Comparison of ENCODE assay signal across 24 cellular contexts in genomic region chr14:89600950-89601826, GRCh38.
A peak's percentile ranks its signal among the peaks of the same experiment; 100 is the strongest.
DNase-seq lines count a peak whose midpoint lies in the region; ATAC-seq, FAIRE-seq and TF ChIP-seq lines count a peak whose summit lies in the region.
"Had no signal": no experiment of that assay in that cellular context is flagged by ENCODE, and none has a peak within 500 bp of the region (broad histone marks: within the 10 kb centered on the region; RNA-seq: fewer than 3 reads in every experiment).

No MANE protein-coding gene starts in this region.

- no peak overlapping the region for H2BK15ac ChIP-seq in IMR-90 (ENCODE audit: low read depth, low read length)

- POLR2A ChIA-PET in IMR-90 (lab: Charles Lee; ENCODE audit: unreplicated experiment) (no interaction called here), endothelial cell of umbilical vein (lab: Charles Lee) (no interaction called here)

- H3K9me1 ChIP-seq in IMR-90 (ENCODE audit: insufficient read depth, low read length) = no peaks in the 10 kb centered on the region
- H3K9me1 ChIP-seq in endothelial cell of umbilical vein (replicated peaks; ENCODE audit: control insufficient read depth, extremely low read depth, insufficient read depth, low read length) = no peaks in the 10 kb centered on the region

- intact Hi-C loops in IMR-90 (cut with micrococcal nuclease) (no loop called here), endothelial cell of umbilical vein (cut with micrococcal nuclease) (no loop called here), prostate gland (cut with DNase I) (no loop called here)

- TF ChIP-seq CTCF in IMR-90 (conservative IDR thresholded peaks at IDR 0.05; ENCODE audit: low read depth, low read length) (no peak), endothelial cell of umbilical vein (IDR thresholded peaks at IDR 0.05; ENCODE audit: extremely low read depth in 1 of 2, insufficient read depth in 1 of 2, low read depth in 1 of 2, low read length in 2 of 2) (no peak), neutrophil (IDR thresholded peaks at IDR 0.05) (no peak), prostate gland (IDR thresholded peaks at IDR 0.05) (no peak)

- CTCF ChIA-PET in IMR-90 (lab: Yijun Ruan, JAX) = no interaction called here
- CTCF ChIA-PET in endothelial cell of umbilical vein (lab: Charles Lee) = no interaction called here

- H3K4me1 ChIP-seq in IMR-90 (ENCODE audit: control insufficient read depth, insufficient read depth, low read length) = no peaks in the 10 kb centered on the region; the same call in 1 of the 2 replicates
- H3K4me1 ChIP-seq in endothelial cell of umbilical vein (ENCODE audit: control insufficient read depth, extremely low read depth, insufficient read depth, low read length) = no peaks in the 10 kb centered on the region
- H3K4me1 ChIP-seq in neutrophil (ENCODE audit: control insufficient read depth in 1 of 2, insufficient read depth in 1 of 2, low read depth in 1 of 2, low read length in 1 of 2) = peaks cover 13 to 15% of the 10 kb centered on the region in 2 experiments
- no peaks in the 10 kb centered on the region for H3K4me1 ChIP-seq in prostate gland (replicated peaks)
- H3K4me1 ChIP-seq: Peyer's patch had no signal

- H3K14ac ChIP-seq in IMR-90 (replicated peaks; ENCODE audit: low read depth, low read length) = no peak overlapping the region

- H3K4me2 ChIP-seq in IMR-90 (ENCODE audit: low read depth, low read length) (no peak overlapping the region), endothelial cell of umbilical vein (ENCODE audit: insufficient read depth, low read length) (no peak overlapping the region)

- H4K20me1 ChIP-seq in IMR-90 (ENCODE audit: insufficient read depth, low read length) (no peaks in the 10 kb centered on the region), endothelial cell of umbilical vein (replicated peaks; ENCODE audit: control insufficient read depth, extremely low read depth, insufficient read depth, low read length) (no peaks in the 10 kb centered on the region)

- H3K79me2 ChIP-seq in endothelial cell of umbilical vein (ENCODE audit: control insufficient read depth, insufficient read depth, low read length) = peaks cover 2% of the 10 kb centered on the region

- H3K4me3 ChIP-seq in IMR-90 (ENCODE audit: insufficient read depth, low read depth, low read length) = no peak overlapping the region
- H3K4me3 ChIP-seq in endothelial cell of umbilical vein (replicated peaks in 1 of 3; ENCODE audit: insufficient read depth in 1 of 3, low read depth in 1 of 3, low read length in 3 of 3) = no peak overlapping the region
- H3K4me3 ChIP-seq in neutrophil (ENCODE audit: low read depth in 1 of 2, low read length in 1 of 2) = no peak overlapping the region
- H3K4me3 ChIP-seq in prostate gland = no peak overlapping the region
- H3K4me3 ChIP-seq: Peyer's patch, psoas muscle, stomach had no signal

- no peak overlapping the region for H3K4ac ChIP-seq in IMR-90 (ENCODE audit: low read depth, low read length)

- no peak overlapping the region for H4K5ac ChIP-seq in IMR-90 (ENCODE audit: low read depth, low read length)

- no peak overlapping the region for H4K91ac ChIP-seq in IMR-90 (ENCODE audit: insufficient read depth, low read depth, low read length)

- no peak for TF ChIP-seq POLR2A in IMR-90 (IDR thresholded peaks at IDR 0.05; ENCODE audit: low read depth, low read length)
- TF ChIP-seq POLR2A in endothelial cell of umbilical vein (IDR thresholded peaks at IDR 0.05; ENCODE audit: low read depth, low read length) = no peak
- no peak for TF ChIP-seq POLR2A in prostate gland (IDR thresholded peaks at IDR 0.05)

- BruUV-seq in IMR-90 (replicated peaks; lab: Mats Ljungman, UMichigan) (no TSS peak), endothelial cell of umbilical vein (replicated peaks; lab: Mats Ljungman, UMichigan) (no TSS peak)

- H3K18ac ChIP-seq in IMR-90 (ENCODE audit: low read depth, low read length) = no peak overlapping the region; the same call in 1 of the 2 replicates

- H3K36me3 ChIP-seq in IMR-90 (ENCODE audit: control insufficient read depth, insufficient read depth, low read length) = 0 out of 2 replicates have a peak, but pooled peaks cover 1% of the 10 kb centered on the region
- no peaks in the 10 kb centered on the region for H3K36me3 ChIP-seq in endothelial cell of umbilical vein (ENCODE audit: control insufficient read depth in 2 of 2, extremely low read depth in 1 of 2, insufficient read depth in 2 of 2, low read length in 2 of 2)
- H3K36me3 ChIP-seq in neutrophil = no peaks in the 10 kb centered on the region
- H3K36me3 ChIP-seq in prostate gland = no peaks in the 10 kb centered on the region
- H3K36me3 ChIP-seq: BE2C, Peyer's patch, stomach had no signal

- no peak overlapping the region for H2BK120ac ChIP-seq in IMR-90 (ENCODE audit: low read depth, low read length)

- H3K27me3 ChIP-seq in IMR-90 (ENCODE audit: control insufficient read depth, insufficient read depth, low read length) (no peaks in the 10 kb centered on the region), endothelial cell of umbilical vein (ENCODE audit: control insufficient read depth in 2 of 2, insufficient read depth in 2 of 2, low read length in 2 of 2) (no peaks in the 10 kb centered on the region), neutrophil (no peaks in the 10 kb centered on the region), prostate gland (replicated peaks; ENCODE audit: insufficient read depth) (no peaks in the 10 kb centered on the region)
- H3K27me3 ChIP-seq: BE2C, Peyer's patch, stomach had no signal

- FAIRE-seq in endothelial cell of umbilical vein (lab: Jason Lieb, UNC) = peak; percentile 15
- FAIRE-seq: D721Med, small intestine had no signal

- H3K27ac ChIP-seq in IMR-90 (ENCODE audit: insufficient read depth, low read length) (no peak overlapping the region), endothelial cell of umbilical vein (ENCODE audit: insufficient read depth, low read depth, low read length) (no peak overlapping the region), neutrophil (peak overlapping the region; percentile 40), prostate gland (no peak overlapping the region)
- H3K27ac ChIP-seq: Peyer's patch, psoas muscle, stomach had no signal

- peak; percentile 84 for DNase-seq in EL
- DNase-seq in IMR-90 = no peak
- DNase-seq in endothelial cell of umbilical vein (ENCODE audit: low read depth, low spot score) = peak; percentile 27
- DNase-seq in inferior parietal cortex (ENCODE audit: extremely low spot score) = no peak
- DNase-seq in NCI-H524 treated with DMSO at 0.1 percent for 48 hours (lab: John Stamatoyannopoulos, UW) = no peak
- DNase-seq in T1000 (lab: John Stamatoyannopoulos, UW) = no peak
- no peak for DNase-seq in prostate gland (ENCODE audit: low spot score)
- DNase-seq: activated CD4-positive, alpha-beta T cell treated with anti-CD3 and anti-CD28 coated beads for 48 hours; activated naive CD8-positive, alpha-beta T cell treated with anti-CD3 and anti-CD28 coated beads, Interleukin-2, amount 50 U/mL, for 24 hours; BE2C; central memory CD4-positive, alpha-beta T cell; effector memory CD4-positive, alpha-beta T cell; GDM1; head of caudate nucleus; NCI-H1694; NCI-H2227 treated with DMSO at 0.1 percent for 48 hours; NK-92 treated with Interleukin-12 subunit alpha and Interleukin-12 subunit beta, amount 100 ng/mL, for 24 hours; Peyer's patch; psoas muscle; small intestine; stimulated activated CD4-positive, alpha-beta T cell treated with anti-CD3 and anti-CD28 coated beads, Interleukin-4, amount 100 ng/mL, for 1 hour; stomach had no signal

- H3K9me3 ChIP-seq in IMR-90 (ENCODE audit: control insufficient read depth, insufficient read depth, low read length) = peaks cover 15% of the 10 kb centered on the region
- H3K9me3 ChIP-seq in endothelial cell of umbilical vein (replicated peaks; ENCODE audit: control insufficient read depth, insufficient read depth, low read length) = no peaks in the 10 kb centered on the region
- peaks cover 3% of the 10 kb centered on the region for H3K9me3 ChIP-seq in neutrophil
- no peaks in the 10 kb centered on the region for H3K9me3 ChIP-seq in prostate gland
- H3K9me3 ChIP-seq: BE2C had no signal

- H3K56ac ChIP-seq in IMR-90 (ENCODE audit: extremely low read depth, insufficient read depth, low read length) = no peak overlapping the region

- in situ Hi-C loops in IMR-90 (cut with MboI; ENCODE audit: low sequenced_read_pairs) = no loop called here

- no peak overlapping the region for H4K8ac ChIP-seq in IMR-90 (ENCODE audit: low read depth in 2 of 2, low read length in 2 of 2)

- no peak overlapping the region for H2BK20ac ChIP-seq in IMR-90 (ENCODE audit: low read depth, low read length)

- no peak overlapping the region for H2AK5ac ChIP-seq in IMR-90 (ENCODE audit: low read depth, low read length)

- no peak overlapping the region for H3K23ac ChIP-seq in IMR-90 (ENCODE audit: low read depth, low read length)

- peaks cover 26 to 28% of the 10 kb centered on the region in 2 experiments; a peak in 3 of 4 replicates for H3K79me1 ChIP-seq in IMR-90 (ENCODE audit: low read depth in 1 of 2, low read length in 2 of 2)

- no CpG with 5 or more reads among the region's 3 CpGs for WGBS in IMR-90 (ENCODE audit: extremely low coverage in 2 of 2, insufficient read length in 1 of 2), 2 experiments
- 58% methylated on average over 3 of the region's 3 CpGs for WGBS in prostate gland

- H2AFZ ChIP-seq in IMR-90 (replicated peaks; ENCODE audit: low read length, poor library complexity) (no peak overlapping the region), endothelial cell of umbilical vein (ENCODE audit: low read depth, low read length) (no peak overlapping the region)

- peak; percentile 46; the same call in 1 of the 2 replicates for ATAC-seq in IMR-90 (ENCODE audit: low read depth)
- ATAC-seq: activated naive CD8-positive, alpha-beta T cell treated with anti-CD3 and anti-CD28 coated beads, Interleukin-2, amount 50 U/mL, for 24 hours had no signal

- dilution Hi-C loops in IMR-90 (cut with HindIII; ENCODE audit: low sequenced_read_pairs, unreplicated experiment) (no loop called here), endothelial cell of umbilical vein (cut with MboI; ENCODE audit: extremely low pct_ligation_motif_present, low sequenced_read_pairs) (no loop called here)

- H3K9ac ChIP-seq in IMR-90 (ENCODE audit: low read depth, low read length) = no peak overlapping the region
- H3K9ac ChIP-seq in endothelial cell of umbilical vein (replicated peaks; ENCODE audit: extremely low read depth, insufficient read depth, low read length) = no peak overlapping the region

- H2BK5ac ChIP-seq in IMR-90 (ENCODE audit: low read depth, low read length, poor library complexity, severe bottlenecking) = peak overlapping the region; percentile 33

- TF ChIP-seq RAD21 in IMR-90 (IDR thresholded peaks at IDR 0.05; ENCODE audit: low read length) = no peak

- no peak overlapping the region for H2AK9ac ChIP-seq in IMR-90 (replicated peaks; ENCODE audit: low read depth, low read length, poor library complexity)

TF ChIP-seq in endothelial cell of umbilical vein, 7 proteins besides CTCF, POLR2A, EP300 and RAD21 (continues in another document):
- TF ChIP-seq POLR2AphosphoS5 (IDR thresholded peaks at IDR 0.05; ENCODE audit: insufficient read depth, low read depth, low read length) (no peak), FOS (IDR thresholded peaks at IDR 0.05; ENCODE audit: borderline replicate concordance, insufficient read depth, low read length) (no peak), JUN (IDR thresholded peaks at IDR 0.05; ENCODE audit: borderline replicate concordance, insufficient read depth, insufficient read length, low read depth) (no peak), MYC (IDR thresholded peaks at IDR 0.05; ENCODE audit: low read depth, low read length) (no peak)

Comparison
In these comparisons a context has a peak if more than half of its experiments do, and no peak if none do; other contexts are left out.
1. DNase-seq: peak in EL (single experiment) and endothelial cell of umbilical vein (single experiment); none in IMR-90 (single experiment), inferior parietal cortex (single experiment), NCI-H524 treated with DMSO at 0.1 percent for 48 hours (single experiment), T1000 (single experiment) and prostate gland (single experiment).